7 cellular contexts compared by ENCODE assay signal in genomic region chr17:44636562-44636961, GRCh38. TPM values are rescaled to one million over a fixed set of nuclear protein-coding genes. Genes with fewer than 3 reads are reported as not detected.
DNase-seq lines count a peak whose midpoint lies in the region; ATAC-seq and FAIRE-seq lines count a peak whose summit lies in the region.

No MANE protein-coding gene starts in this region.

- DNase-seq in GM18507 (ENCODE audit: extremely low spot score, insufficient read length, low read depth) (no peak), NCI-H2227 treated with DMSO at 0.1 percent for 48 hours (lab: John Stamatoyannopoulos, UW) (peak; percentile 44), cerebellum (ENCODE audit: low spot score) (peak; percentile 26), midbrain (lab: John Stamatoyannopoulos, UW) (peak; percentile 26), GF-D8 (lab: John Stamatoyannopoulos, UW) (no peak), GM19238 (ENCODE audit: insufficient read length, low spot score) (no peak)

- ATAC-seq in GM21723 (IDR thresholded peaks at IDR 0.05; ENCODE audit: unreplicated experiment): no peak

- peak; percentile 18 for FAIRE-seq in GM18507 (lab: Jason Lieb, UNC)

RNA-seq across cellular contexts. Expression of gene MEIOC, which starts 19.7 kb away (rescaled TPM):
- not detected for total RNA-seq in cerebellum

RNA-seq across cellular contexts. Expression of gene CCDC43, which starts 53.0 kb away (rescaled TPM):
- 24.0 TPM for total RNA-seq in cerebellum

Comparison
In these comparisons a context has a peak if more than half of its experiments do, and no peak if none do; other contexts are left out.
1. DNase-seq: peak in NCI-H2227 treated with DMSO at 0.1 percent for 48 hours (single experiment), cerebellum (single experiment) and midbrain (single experiment); none in GM18507 (single experiment), GF-D8 (single experiment) and GM19238 (single experiment).